In genomic region chr3:177750436-177750835, GRCh38 we compare ENCODE assay signal across 38 cellular contexts.
"Had no signal": no experiment of that assay in that cellular context is flagged by ENCODE, and none has a peak within 500 bp of the region (broad histone marks: within the 10 kb centered on the region; RNA-seq: fewer than 3 reads in every experiment).

No MANE protein-coding gene starts in this region.

- H3K4me3 Mint-ChIP-seq: activated naive CD4-positive, alpha-beta T cell treated with anti-CD3 and anti-CD28 coated beads for 36 hours; activated naive CD4-positive, alpha-beta T cell treated with anti-CD3 and anti-CD28 coated beads, Interleukin-2, amount 10 ng/mL, durations not matched to agents 7 days and 5 days; activated naive CD4-positive, alpha-beta T cell treated with anti-CD3 and anti-CD28 coated beads, Interleukin-2, amount 50 U/mL, for 24 hours; activated naive CD8-positive, alpha-beta T cell; activated naive CD8-positive, alpha-beta T cell treated with anti-CD3 and anti-CD28 coated beads for 36 hours; activated naive CD8-positive, alpha-beta T cell treated with anti-CD3 and anti-CD28 coated beads, Interleukin-2, amount 10 ng/mL, durations not matched to agents 7 days and 5 days; activated naive CD8-positive, alpha-beta T cell treated with anti-CD3 and anti-CD28 coated beads, Interleukin-2, amount 50 U/mL, for 24 hours; activated T-cell treated with anti-CD3 and anti-CD28 coated beads, Interleukin-2, amount 50 U/mL, for 24 hours; activated T-cell treated with anti-CD3 and anti-CD28 coated beads, Interleukin-2, amount 50 U/mL, for 4 hours; activated T-cell treated with anti-CD3 and anti-CD28 coated beads, Interleukin-2, amount 50 U/mL, for 72 hours; activated T-helper 1 cell treated with anti-CD3 and anti-CD28 coated beads, Interleukin-12 subunit alpha, Interleukin-12 subunit beta, Interleukin-2, Interleukin-4 antibody, amounts not matched to agents 30 ng/mL and 10 ng/mL and 1 ng/mL, durations not matched to agents 14 hours and 24 hours and 36 hours; activated T-helper 17 cell treated with anti-CD3 and anti-CD28 coated beads, Interleukin-2, amount 50 U/mL, for 72 hours; brain; central memory CD8-positive, alpha-beta T cell had no signal

- H3K27me3 Mint-ChIP-seq: activated naive CD4-positive, alpha-beta T cell treated with anti-CD3 and anti-CD28 coated beads, Interleukin-2, amount 10 ng/mL, durations not matched to agents 7 days and 5 days; activated naive CD4-positive, alpha-beta T cell treated with anti-CD3 and anti-CD28 coated beads, Interleukin-2, amount 50 U/mL, for 24 hours; activated naive CD8-positive, alpha-beta T cell; activated naive CD8-positive, alpha-beta T cell treated with anti-CD3 and anti-CD28 coated beads for 36 hours; activated naive CD8-positive, alpha-beta T cell treated with anti-CD3 and anti-CD28 coated beads, Interleukin-2, amount 50 U/mL, for 24 hours; activated T-cell treated with anti-CD3 and anti-CD28 coated beads, Interleukin-2, amount 50 U/mL, for 24 hours; activated T-helper 17 cell treated with anti-CD3 and anti-CD28 coated beads, Interleukin-2, amount 50 U/mL, for 72 hours; central memory CD8-positive, alpha-beta T cell had no signal

- H3K9me3 ChIP-seq: adrenal gland, ascending aorta, body of pancreas, breast epithelium had no signal

- H3K36me3 Mint-ChIP-seq: activated naive CD4-positive, alpha-beta T cell treated with anti-CD3 and anti-CD28 coated beads, Interleukin-2, amount 10 ng/mL, durations not matched to agents 7 days and 5 days; activated naive CD4-positive, alpha-beta T cell treated with anti-CD3 and anti-CD28 coated beads, Interleukin-2, amount 50 U/mL, for 24 hours; activated naive CD4-positive, alpha-beta T cell treated with anti-CD3 and anti-CD28 coated beads, Interleukin-2, amount 50 U/mL, for 72 hours; activated naive CD8-positive, alpha-beta T cell treated with anti-CD3 and anti-CD28 coated beads for 36 hours; brain had no signal

- H3K4me3 ChIP-seq: adrenal gland, ascending aorta, body of pancreas, breast epithelium, cardiac muscle cell had no signal

- DNase-seq: activated effector memory CD4-positive, alpha-beta T cell treated with anti-CD3 and anti-CD28 coated beads, Interleukin-2, amount 50 U/mL, for 16 hours; activated effector memory CD4-positive, alpha-beta T cell treated with Interleukin-2 at 50 U/mL for 16 hours; activated gamma-delta T cell; activated gamma-delta T cell treated with Interleukin-2 at 50 U/mL for 16 hours; activated naive CD4-positive, alpha-beta T cell; activated naive CD4-positive, alpha-beta T cell treated with anti-CD3 and anti-CD28 coated beads for 36 hours; activated naive CD4-positive, alpha-beta T cell treated with anti-CD3 and anti-CD28 coated beads, Interleukin-2, amount 10 ng/mL, durations not matched to agents 7 days and 5 days; activated naive CD4-positive, alpha-beta T cell treated with anti-CD3 and anti-CD28 coated beads, Interleukin-2, amount 50 U/mL, for 16 hours; activated naive CD4-positive, alpha-beta T cell treated with Interleukin-2 at 50 U/mL for 16 hours; activated naive CD8-positive, alpha-beta T cell treated with anti-CD3 and anti-CD28 coated beads for 36 hours; activated naive CD8-positive, alpha-beta T cell treated with anti-CD3 and anti-CD28 coated beads, Interleukin-2, amount 10 ng/mL, durations not matched to agents 7 days and 5 days; activated naive CD8-positive, alpha-beta T cell treated with anti-CD3 and anti-CD28 coated beads, Interleukin-2, amount 50 U/mL, for 24 hours; activated T-cell treated with anti-CD3 and anti-CD28 coated beads, Interleukin-2, amount 50 U/mL, for 1 hour; activated T-cell treated with anti-CD3 and anti-CD28 coated beads, Interleukin-2, amount 50 U/mL, for 24 hours; activated T-cell treated with anti-CD3 and anti-CD28 coated beads, Interleukin-2, amount 50 U/mL, for 4 hours; activated T-cell treated with anti-CD3 and anti-CD28 coated beads, Interleukin-2, amount 50 U/mL, for 48 hours; activated T-cell treated with anti-CD3 and anti-CD28 coated beads, Interleukin-2, amount 50 U/mL, for 72 hours; adrenal gland; amniotic stem cell; amygdala; anterior cingulate cortex; aorta; body of pancreas; brain microvascular endothelial cell; caudate nucleus; central memory CD4-positive, alpha-beta T cell; cerebellar nuclear complex had no signal

- H3K36me3 ChIP-seq: adrenal gland, ascending aorta, brain microvascular endothelial cell, breast epithelium, cardiac muscle cell had no signal

- H3K27ac Mint-ChIP-seq: activated naive CD4-positive, alpha-beta T cell treated with anti-CD3 and anti-CD28 coated beads for 36 hours; activated naive CD4-positive, alpha-beta T cell treated with anti-CD3 and anti-CD28 coated beads, Interleukin-2, amount 10 ng/mL, durations not matched to agents 7 days and 5 days; activated naive CD4-positive, alpha-beta T cell treated with anti-CD3 and anti-CD28 coated beads, Interleukin-2, amount 50 U/mL, for 24 hours; activated naive CD4-positive, alpha-beta T cell treated with anti-CD3 and anti-CD28 coated beads, Interleukin-2, amount 50 U/mL, for 72 hours; activated naive CD8-positive, alpha-beta T cell; activated naive CD8-positive, alpha-beta T cell treated with anti-CD3 and anti-CD28 coated beads for 36 hours; activated naive CD8-positive, alpha-beta T cell treated with anti-CD3 and anti-CD28 coated beads, Interleukin-2, amount 10 ng/mL, durations not matched to agents 7 days and 5 days; activated naive CD8-positive, alpha-beta T cell treated with anti-CD3 and anti-CD28 coated beads, Interleukin-2, amount 50 U/mL, for 24 hours; activated T-cell treated with anti-CD3 and anti-CD28 coated beads, Interleukin-2, amount 50 U/mL, for 24 hours; activated T-cell treated with anti-CD3 and anti-CD28 coated beads, Interleukin-2, amount 50 U/mL, for 72 hours; activated T-helper 1 cell treated with anti-CD3 and anti-CD28 coated beads, Interleukin-12 subunit alpha, Interleukin-12 subunit beta, Interleukin-2, Interleukin-4 antibody, amounts not matched to agents 30 ng/mL and 10 ng/mL and 1 ng/mL, durations not matched to agents 14 hours and 24 hours and 36 hours; activated T-helper 17 cell treated with anti-CD3 and anti-CD28 coated beads, Interleukin-2, amount 50 U/mL, for 72 hours; activated T-helper 2 cell treated with anti-CD3 and anti-CD28 coated beads, Interferon-gamma antibody, Interleukin-2, Interleukin-4, amounts not matched to agents 10 μg/mL and 5 μg/mL and 100 μg/mL, durations not matched to agents 14 hours and 24 hours and 36 hours; brain had no signal

- H3K9me3 Mint-ChIP-seq: activated naive CD4-positive, alpha-beta T cell treated with anti-CD3 and anti-CD28 coated beads for 36 hours; activated naive CD4-positive, alpha-beta T cell treated with anti-CD3 and anti-CD28 coated beads, Interleukin-2, amount 10 ng/mL, durations not matched to agents 7 days and 5 days; activated naive CD4-positive, alpha-beta T cell treated with anti-CD3 and anti-CD28 coated beads, Interleukin-2, amount 50 U/mL, for 24 hours; activated naive CD4-positive, alpha-beta T cell treated with anti-CD3 and anti-CD28 coated beads, Interleukin-2, amount 50 U/mL, for 72 hours; activated naive CD8-positive, alpha-beta T cell treated with anti-CD3 and anti-CD28 coated beads for 36 hours; activated naive CD8-positive, alpha-beta T cell treated with anti-CD3 and anti-CD28 coated beads, Interleukin-2, amount 50 U/mL, for 24 hours; activated T-cell treated with anti-CD3 and anti-CD28 coated beads, Interleukin-2, amount 50 U/mL, for 24 hours; activated T-cell treated with anti-CD3 and anti-CD28 coated beads, Interleukin-2, amount 50 U/mL, for 4 hours; activated T-helper 1 cell treated with anti-CD3 and anti-CD28 coated beads, Interleukin-12 subunit alpha, Interleukin-12 subunit beta, Interleukin-2, Interleukin-4 antibody, amounts not matched to agents 30 ng/mL and 10 ng/mL and 1 ng/mL, durations not matched to agents 14 hours and 24 hours and 36 hours; activated T-helper 17 cell treated with anti-CD3 and anti-CD28 coated beads, Interleukin-2, amount 50 U/mL, for 72 hours; activated T-helper 2 cell treated with anti-CD3 and anti-CD28 coated beads, Interferon-gamma antibody, Interleukin-2, Interleukin-4, amounts not matched to agents 10 μg/mL and 5 μg/mL and 100 μg/mL, durations not matched to agents 14 hours and 24 hours and 36 hours; central memory CD8-positive, alpha-beta T cell had no signal

- H3K4me1 Mint-ChIP-seq: activated naive CD4-positive, alpha-beta T cell treated with anti-CD3 and anti-CD28 coated beads, Interleukin-2, amount 10 ng/mL, durations not matched to agents 7 days and 5 days; activated naive CD4-positive, alpha-beta T cell treated with anti-CD3 and anti-CD28 coated beads, Interleukin-2, amount 50 U/mL, for 24 hours; activated naive CD8-positive, alpha-beta T cell treated with anti-CD3 and anti-CD28 coated beads for 36 hours; activated T-helper 17 cell treated with anti-CD3 and anti-CD28 coated beads, Interleukin-2, amount 50 U/mL, for 72 hours had no signal

- ATAC-seq: activated naive CD4-positive, alpha-beta T cell treated with anti-CD3 and anti-CD28 coated beads, Interleukin-2, amount 50 U/mL, for 72 hours; activated naive CD8-positive, alpha-beta T cell treated with anti-CD3 and anti-CD28 coated beads, Interleukin-2, amount 50 U/mL, for 24 hours; activated T-cell treated with anti-CD3 and anti-CD28 coated beads, Interleukin-2, amount 50 U/mL, for 4 hours; activated T-cell treated with anti-CD3 and anti-CD28 coated beads, Interleukin-2, amount 50 U/mL, for 72 hours; activated T-helper 17 cell treated with anti-CD3 and anti-CD28 coated beads, Interleukin-2, amount 50 U/mL, for 72 hours; body of pancreas had no signal

- H3K27ac ChIP-seq: adrenal gland, ascending aorta, body of pancreas, brain microvascular endothelial cell, breast epithelium, cardiac muscle cell had no signal

- H3K4me1 ChIP-seq: body of pancreas, breast epithelium had no signal

- H3K27me3 ChIP-seq: adrenal gland, ascending aorta, body of pancreas, brain microvascular endothelial cell, breast epithelium, cardiac muscle cell had no signal
